1 cellular context compared by ENCODE assay signal in genomic region chr3:13037458-13038117, GRCh38.
A peak's percentile ranks its signal among the peaks of the same experiment; 100 is the strongest.
TF ChIP-seq lines count a peak whose summit lies in the region.

No MANE protein-coding gene starts in this region.

TF ChIP-seq in IMR-90, 13 proteins besides CTCF, POLR2A, EP300 and RAD21 (continued from another document):
- TF ChIP-seq CEBPB (IDR thresholded peaks at IDR 0.05; ENCODE audit: low read depth, low read length) = peak; percentile 90
